ENCODE assay signal across 29 cellular contexts in the genomic region with DNA sequence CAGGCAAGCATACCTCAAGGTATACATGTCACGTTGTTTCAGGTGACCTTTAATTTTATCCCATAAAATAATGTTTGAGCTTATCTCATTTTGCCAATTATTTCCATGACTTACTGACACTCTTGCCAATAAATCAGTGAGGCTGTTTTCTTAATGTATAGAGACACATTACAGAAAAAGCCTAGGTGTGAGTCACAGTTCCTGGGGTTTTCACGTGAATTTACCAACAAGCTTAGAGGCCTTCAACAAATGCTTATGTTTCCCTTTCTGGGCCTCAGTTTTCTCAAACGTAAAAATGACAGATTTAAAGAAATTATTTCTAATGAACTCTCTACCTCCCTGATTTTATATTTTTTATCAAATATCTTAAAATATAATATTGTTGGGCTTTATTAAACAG.
"Had no signal": no experiment of that assay in that cellular context is flagged by ENCODE, and none has a peak within 500 bp of the region (broad histone marks: within the 10 kb centered on the region; RNA-seq: fewer than 3 reads in every experiment).

No MANE protein-coding gene starts in this region.

- H3K4me3 ChIP-seq: adrenal gland, body of pancreas, coronary artery, dorsolateral prefrontal cortex, esophagus muscularis mucosa had no signal

- H3K27me3 ChIP-seq: adrenal gland, body of pancreas, esophagus muscularis mucosa had no signal

- ATAC-seq: activated CD4-positive, alpha-beta T cell treated with anti-CD3 and anti-CD28 coated beads for 36 hours; activated CD8-positive, alpha-beta memory T cell treated with anti-CD3 and anti-CD28 coated beads, Interleukin-2, amount 10 ng/mL, durations not matched to agents 7 days and 5 days; activated CD8-positive, alpha-beta T cell treated with anti-CD3 and anti-CD28 coated beads, Interleukin-2, amount 10 ng/mL, durations not matched to agents 7 days and 5 days; activated naive CD8-positive, alpha-beta T cell treated with anti-CD3 and anti-CD28 coated beads, Interleukin-2, amount 50 U/mL, for 24 hours; body of pancreas; T-helper 17 cell had no signal

- DNase-seq: activated B cell treated with CpG ODN at 0.5 μM for 24 hours; activated CD4-positive, alpha-beta memory T cell treated with anti-CD3 and anti-CD28 coated beads for 36 hours; activated CD4-positive, alpha-beta T cell treated with anti-CD3 and anti-CD28 coated beads for 36 hours; activated CD4-positive, alpha-beta T cell treated with anti-CD3 and anti-CD28 coated beads, Interleukin-2, amount 10 ng/mL, durations not matched to agents 24 days and 14 days; activated CD4-positive, CD25-positive, alpha-beta regulatory T cell treated with anti-CD3 and anti-CD28 coated beads, Interleukin-2, amount 50 U/mL, for 72 hours; activated CD8-positive, alpha-beta memory T cell treated with anti-CD3 and anti-CD28 coated beads, Interleukin-2, amount 10 ng/mL, durations not matched to agents 7 days and 5 days; activated CD8-positive, alpha-beta memory T cell treated with anti-CD3 and anti-CD28 coated beads, Interleukin-2, amount 50 U/mL, for 4 hours; activated CD8-positive, alpha-beta T cell treated with anti-CD3 and anti-CD28 coated beads, Interleukin-2, amount 10 ng/mL, durations not matched to agents 7 days and 5 days; activated effector memory CD4-positive, alpha-beta T cell treated with anti-CD3 and anti-CD28 coated beads, Interleukin-2, amount 50 U/mL, for 16 hours; activated naive CD4-positive, alpha-beta T cell treated with anti-CD3 and anti-CD28 coated beads for 36 hours; activated naive CD8-positive, alpha-beta T cell treated with anti-CD3 and anti-CD28 coated beads for 36 hours; activated naive CD8-positive, alpha-beta T cell treated with anti-CD3 and anti-CD28 coated beads, Interleukin-2, amount 50 U/mL, for 24 hours; activated T-cell treated with anti-CD3 and anti-CD28 coated beads, Interleukin-2, amount 50 U/mL, for 1 hour; activated T-cell treated with anti-CD3 and anti-CD28 coated beads, Interleukin-2, amount 50 U/mL, for 48 hours; adrenal gland; amygdala; aorta; body of pancreas; dorsolateral prefrontal cortex; effector memory CD4-positive, alpha-beta T cell; endodermal cell; erythroblast; head of caudate nucleus; T-helper 1 cell; T-helper 17 cell; T1000; WERI-Rb-1 had no signal

- H3K9me3 ChIP-seq: adrenal gland, body of pancreas, esophagus muscularis mucosa had no signal

- H3K4me1 ChIP-seq: adrenal gland, body of pancreas, esophagus muscularis mucosa had no signal

- H3K36me3 ChIP-seq: adrenal gland, esophagus muscularis mucosa, WERI-Rb-1 had no signal

- H3K27ac ChIP-seq: adrenal gland, body of pancreas, coronary artery, dorsolateral prefrontal cortex, esophagus muscularis mucosa, WERI-Rb-1 had no signal
